ENCODE assay signal across 12 cellular contexts in genomic region chr9:113131689-113132151, GRCh38. TPM values are rescaled to one million over a fixed set of nuclear protein-coding genes. Genes with fewer than 3 reads are reported as not detected.
DNase-seq lines count a peak whose midpoint lies in the region; ATAC-seq and FAIRE-seq lines count a peak whose summit lies in the region.
"Had no signal": no experiment of that assay in that cellular context is flagged by ENCODE, and none has a peak within 500 bp of the region (broad histone marks: within the 10 kb centered on the region; RNA-seq: fewer than 3 reads in every experiment).

No MANE protein-coding gene starts in this region.

- H3K9me3 ChIP-seq in Karpas-422 (ENCODE audit: low read length), result no peaks in the 10 kb centered on the region
- H3K9me3 ChIP-seq in small intestine (ENCODE audit: control insufficient read depth, low read depth), result no peaks in the 10 kb centered on the region
- H3K9me3 ChIP-seq: adrenal gland had no signal

- 3 to 16% (median 8%) methylated on average over 3 of the region's 3 CpGs for WGBS in small intestine, 3 donors

- H3K4me1 ChIP-seq in Karpas-422 (ENCODE audit: low read length) (peaks cover 8% of the 10 kb centered on the region), small intestine (ENCODE audit: control insufficient read depth in 2 of 2, insufficient read depth in 1 of 2, low read depth in 1 of 2, low read length in 1 of 2) (no peaks in the 10 kb centered on the region)
- H3K4me1 ChIP-seq: adrenal gland had no signal

- no peak overlapping the region for H2AFZ ChIP-seq in Karpas-422 (ENCODE audit: low read length)
- H2AFZ ChIP-seq: PC-9 had no signal

- H3K36me3 ChIP-seq in Karpas-422 (ENCODE audit: insufficient read depth, low read length) (no peaks in the 10 kb centered on the region), small intestine (ENCODE audit: control insufficient read depth in 2 of 2, insufficient read depth in 2 of 2, low read length in 2 of 2) (no peaks in the 10 kb centered on the region)
- H3K36me3 ChIP-seq: adrenal gland had no signal

- H3K9ac ChIP-seq in Karpas-422 (ENCODE audit: low read length), result no peak overlapping the region

- H3K4me3 ChIP-seq in Karpas-422 (ENCODE audit: low read length), result no peak overlapping the region
- no peak overlapping the region for H3K4me3 ChIP-seq in small intestine (ENCODE audit: low read depth in 1 of 2, low read length in 2 of 2)
- H3K4me3 ChIP-seq: adrenal gland, PC-9 had no signal

- no peak overlapping the region for H3K4me2 ChIP-seq in Karpas-422 (ENCODE audit: low read depth, low read length, poor library complexity, severe bottlenecking)
- H3K4me2 ChIP-seq: PC-9 had no signal

- peak; percentile 27 for DNase-seq in AG08396 (ENCODE audit: low spot score)
- peak; percentile 55 for DNase-seq in Karpas-422
- DNase-seq in amniotic epithelial cell (ENCODE audit: low read depth), result peak; percentile 51
- peak; percentile 43 for DNase-seq in iris pigment epithelial cell (ENCODE audit: low read depth)
- no peak for DNase-seq in T-helper 9 cell
- no peak for DNase-seq in small intestine
- no peak for DNase-seq in GM19238 (ENCODE audit: insufficient read length, low spot score)
- DNase-seq: NCI-H1048 had no signal

- FAIRE-seq in small intestine (lab: Jason Lieb, UNC), result no peak
- FAIRE-seq: GM12891 had no signal

- ATAC-seq in GM19035 (IDR thresholded peaks at IDR 0.05; ENCODE audit: unreplicated experiment), result no peak

- H3K27ac ChIP-seq in Karpas-422 (ENCODE audit: low read length) (no peak overlapping the region), small intestine (ENCODE audit: low read depth in 1 of 2, low read length in 1 of 2) (no peak overlapping the region)
- H3K27ac ChIP-seq: adrenal gland, PC-9 had no signal

- no peaks in the 10 kb centered on the region for H3K79me2 ChIP-seq in Karpas-422 (ENCODE audit: low read length)

- H3K9me2 ChIP-seq in Karpas-422 (replicated peaks; ENCODE audit: insufficient read depth, low read length), result no peaks in the 10 kb centered on the region

- H3K27me3 ChIP-seq in Karpas-422 (ENCODE audit: low read length) (no peaks in the 10 kb centered on the region), small intestine (ENCODE audit: control insufficient read depth in 2 of 2, insufficient read depth in 2 of 2, low read length in 2 of 2) (no peaks in the 10 kb centered on the region)
- H3K27me3 ChIP-seq: adrenal gland had no signal

- no peaks in the 10 kb centered on the region for H4K20me1 ChIP-seq in Karpas-422 (ENCODE audit: insufficient read depth, low read depth, low read length)

RNA-seq across cellular contexts. Expression of gene SLC31A2, which starts 19.1 kb away (rescaled TPM):
- 0.26 and 0.83 TPM in 2 replicates for total RNA-seq in Karpas-422 (2014; rRNA removed; shearing (Covaris generic); ENCODE audit: low replicate concordance)
- 10 to 100 TPM; 10.5 to 41.6 (median 27.3) TPM for polyA plus RNA-seq in small intestine

Comparison
In these comparisons a context has a peak if more than half of its experiments do, and no peak if none do; other contexts are left out.
1. DNase-seq: peak in AG08396 (single experiment), Karpas-422 (single experiment), amniotic epithelial cell (single experiment) and iris pigment epithelial cell (single experiment); none in T-helper 9 cell (single experiment), small intestine (single experiment) and GM19238 (single experiment).